ENCODE assay signal across 19 cellular contexts in the genomic region with DNA sequence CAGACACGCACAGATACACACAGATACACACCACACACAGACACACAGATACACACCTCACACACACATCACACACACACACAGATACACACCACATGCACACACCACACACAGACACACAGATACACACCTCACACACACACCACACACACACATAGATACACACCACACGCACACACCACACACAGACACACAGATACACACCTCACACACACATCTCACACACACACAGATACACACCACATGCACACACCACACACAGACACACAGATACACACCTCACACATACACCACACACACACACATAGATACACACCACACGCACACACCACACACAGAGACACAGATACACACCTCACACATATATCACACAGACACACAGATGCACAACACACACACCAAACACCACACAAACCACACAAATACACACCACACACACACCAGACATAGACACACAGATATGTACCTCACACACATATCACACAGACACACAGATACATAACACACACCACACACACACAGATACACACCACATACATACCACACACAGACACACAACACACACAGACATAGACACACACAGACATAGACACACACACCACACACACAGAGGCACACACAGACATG. TPM values are rescaled to one million over a fixed set of nuclear protein-coding genes. Genes with fewer than 3 reads are reported as not detected.
"Had no signal": no experiment of that assay in that cellular context is flagged by ENCODE, and none has a peak within 500 bp of the region (broad histone marks: within the 10 kb centered on the region; RNA-seq: fewer than 3 reads in every experiment).

No MANE protein-coding gene starts in this region.

- H3K27ac ChIP-seq: brain microvascular endothelial cell, coronary artery, gastrocnemius medialis, heart right ventricle, neural progenitor cell, parathyroid adenoma, testis had no signal

- H3K9me3 ChIP-seq: gastrocnemius medialis, testis had no signal

- H3K4me3 ChIP-seq: coronary artery, gastrocnemius medialis, heart right ventricle, mucosa of descending colon, neural progenitor cell, testis, upper lobe of left lung had no signal

- H3K36me3 ChIP-seq: brain microvascular endothelial cell, gastrocnemius medialis, heart right ventricle, neural progenitor cell, upper lobe of left lung had no signal

- H3K27me3 ChIP-seq: brain microvascular endothelial cell, gastrocnemius medialis, neural progenitor cell, testis, upper lobe of left lung had no signal

- DNase-seq: activated B cell treated with CpG ODN at 0.5 μM for 24 hours; activated CD4-positive, alpha-beta T cell treated with anti-CD3 and anti-CD28 coated beads for 4 hours; activated CD8-positive, alpha-beta memory T cell treated with anti-CD3 and anti-CD28 coated beads, Interleukin-2, amount 10 ng/mL, durations not matched to agents 7 days and 5 days; activated naive CD4-positive, alpha-beta T cell treated with Interleukin-2 at 50 U/mL for 16 hours; activated naive CD8-positive, alpha-beta T cell treated with anti-CD3 and anti-CD28 coated beads, Interleukin-2, amount 10 ng/mL, durations not matched to agents 7 days and 5 days; brain microvascular endothelial cell; gastrocnemius medialis; heart right ventricle; mesenchymal stem cell; naive B cell; stimulated activated CD4-positive, alpha-beta T cell treated with anti-CD3 and anti-CD28 coated beads, Interleukin-4, amount 100 ng/mL, for 24 hours; testis had no signal

- H3K4me1 ChIP-seq: gastrocnemius medialis, neural progenitor cell, testis had no signal

RNA-seq across cellular contexts. Expression of a gene that starts 24.2 kb away (rescaled TPM):
- total RNA-seq: activated B cell treated with CpG ODN at 0.5 μM for 24 hours; activated CD4-positive, alpha-beta memory T cell treated with anti-CD3 and anti-CD28 coated beads for 36 hours; activated CD8-positive, alpha-beta memory T cell treated with anti-CD3 and anti-CD28 coated beads, Interleukin-2, amount 10 ng/mL, durations not matched to agents 7 days and 5 days; activated naive CD8-positive, alpha-beta T cell treated with anti-CD3 and anti-CD28 coated beads, Interleukin-2, amount 10 ng/mL, durations not matched to agents 7 days and 5 days; activated T-helper 17 cell treated with anti-CD3 and anti-CD28 coated beads, Interleukin-2, amount 50 U/mL, for 72 hours; gastrocnemius medialis; mucosa of descending colon had no signal

RNA-seq across cellular contexts. Expression of a gene that starts 55.7 kb away (rescaled TPM):
- total RNA-seq: activated B cell treated with CpG ODN at 0.5 μM for 24 hours; activated T-helper 17 cell treated with anti-CD3 and anti-CD28 coated beads, Interleukin-2, amount 50 U/mL, for 72 hours had no signal
